8 cellular contexts compared by ENCODE assay signal in genomic region chr11:67273260-67273990, GRCh38. TPM values are rescaled to one million over a fixed set of nuclear protein-coding genes. Genes with fewer than 3 reads are reported as not detected.
DNase-seq lines count a peak whose midpoint lies in the region; ATAC-seq and TF ChIP-seq lines count a peak whose summit lies in the region.

No MANE protein-coding gene starts in this region.

- in situ Hi-C loops in IMR-90 (cut with MboI; ENCODE audit: low sequenced_read_pairs), result no loop called here

- no peak for TF ChIP-seq POLR2A in IMR-90 (IDR thresholded peaks at IDR 0.05; ENCODE audit: low read depth, low read length)
- no peak for TF ChIP-seq POLR2A in body of pancreas (IDR thresholded peaks at IDR 0.05)

- peak overlapping the region; percentile 72 to 93; a peak in 3 of 4 replicates for H4K8ac ChIP-seq in IMR-90 (ENCODE audit: low read depth in 2 of 2, low read length in 2 of 2)

- peak overlapping the region; percentile 92 for H2BK120ac ChIP-seq in IMR-90 (ENCODE audit: low read depth, low read length)

- H4K91ac ChIP-seq in IMR-90 (ENCODE audit: insufficient read depth, low read depth, low read length), result peak overlapping the region; percentile 97

- H3K4ac ChIP-seq in IMR-90 (ENCODE audit: low read depth, low read length), result peak overlapping the region; percentile 96

- ATAC-seq in IMR-90 (ENCODE audit: low read depth), result peak; percentile 27
- no peak for ATAC-seq in body of pancreas
- ATAC-seq in naive B cell (ENCODE audit: low read depth in 2 of 2), result no peak
- ATAC-seq in HG03520 (IDR thresholded peaks at IDR 0.05; ENCODE audit: unreplicated experiment), result no peak
- ATAC-seq in GM21737 (IDR thresholded peaks at IDR 0.05; ENCODE audit: unreplicated experiment), result no peak

- peak overlapping the region; percentile 21; the same call in 1 of the 2 replicates for H3K18ac ChIP-seq in IMR-90 (ENCODE audit: low read depth, low read length)

- no peaks in the 10 kb centered on the region for H3K9me3 Mint-ChIP-seq in naive B cell

- H4K20me1 ChIP-seq in IMR-90 (ENCODE audit: insufficient read depth, low read length), result peaks cover 36% of the 10 kb centered on the region

- H3K27me3 Mint-ChIP-seq in naive B cell, result no peaks in the 10 kb centered on the region

- H3K9me3 ChIP-seq in IMR-90 (ENCODE audit: control insufficient read depth, insufficient read depth, low read length) (no peaks in the 10 kb centered on the region), body of pancreas (no peaks in the 10 kb centered on the region)

- dilution Hi-C loops in IMR-90 (cut with HindIII; ENCODE audit: low sequenced_read_pairs, unreplicated experiment), result no loop called here

- no peak for TF ChIP-seq RAD21 in IMR-90 (IDR thresholded peaks at IDR 0.05; ENCODE audit: low read length)

- H3K9ac ChIP-seq in IMR-90 (ENCODE audit: low read depth, low read length), result peak overlapping the region; percentile 25

- intact Hi-C loops in IMR-90 (cut with micrococcal nuclease) (no loop called here), body of pancreas (cut with DNase I) (no loop called here)

- CTCF ChIA-PET in IMR-90 (lab: Yijun Ruan, JAX), result interaction anchor here (1.0 kb wide), 1 partner anchor 15 kb away, joined by 3 read pairs; no protein-coding TSS in a partner anchor

- peak overlapping the region; percentile 43 for H3K14ac ChIP-seq in IMR-90 (replicated peaks; ENCODE audit: low read depth, low read length)

- H3K4me2 ChIP-seq in IMR-90 (ENCODE audit: low read depth, low read length), result no peak overlapping the region; the same call in 1 of the 2 replicates

- peak overlapping the region; percentile 68 to 99 (median 95) for H3K4me3 Mint-ChIP-seq in naive B cell

- no peaks in the 10 kb centered on the region for H3K27me3 ChIP-seq in IMR-90 (ENCODE audit: control insufficient read depth, insufficient read depth, low read length)
- no peaks in the 10 kb centered on the region for H3K27me3 ChIP-seq in body of pancreas

- H2AK9ac ChIP-seq in IMR-90 (replicated peaks; ENCODE audit: low read depth, low read length, poor library complexity), result peak overlapping the region; percentile 91

- H3K4me1 ChIP-seq in IMR-90 (ENCODE audit: control insufficient read depth, insufficient read depth, low read length), result peaks cover 41% of the 10 kb centered on the region
- H3K4me1 ChIP-seq in body of pancreas, result peaks cover 89% of the 10 kb centered on the region

- peaks cover 30 to 100% of the 10 kb centered on the region in 2 experiments for H3K79me1 ChIP-seq in IMR-90 (ENCODE audit: low read depth in 1 of 2, low read length in 2 of 2)

- no peak overlapping the region for H3K4me3 ChIP-seq in IMR-90 (ENCODE audit: insufficient read depth, low read depth, low read length)
- H3K4me3 ChIP-seq in body of pancreas, result no peak overlapping the region

- peak overlapping the region; percentile 52 for H2BK5ac ChIP-seq in IMR-90 (ENCODE audit: low read depth, low read length, poor library complexity, severe bottlenecking)

- 0 out of 2 replicates have a peak overlapping the region, but pooled peaks have one; percentile 12 for H3K27ac ChIP-seq in 22Rv1
- H3K27ac ChIP-seq in IMR-90 (ENCODE audit: insufficient read depth, low read length), result peak overlapping the region; percentile 65
- H3K27ac ChIP-seq in body of pancreas, result peak overlapping the region in 3 of 4 donors; percentile 30 to 84 (median 83)

- H2BK20ac ChIP-seq in IMR-90 (ENCODE audit: low read depth, low read length), result peak overlapping the region; percentile 39

- POLR2A ChIA-PET in IMR-90 (lab: Charles Lee; ENCODE audit: unreplicated experiment), result no interaction called here

- TF ChIP-seq CTCF in 22Rv1 (IDR thresholded peaks at IDR 0.05) (no peak), IMR-90 (conservative IDR thresholded peaks at IDR 0.05; ENCODE audit: low read depth, low read length) (no peak), body of pancreas (IDR thresholded peaks at IDR 0.05) (peak in 1 of 7 experiments; percentile 2)

- peak overlapping the region; percentile 21 to 93 (median 82) for H3K27ac Mint-ChIP-seq in naive B cell

- H2AFZ ChIP-seq in IMR-90 (replicated peaks; ENCODE audit: low read length, poor library complexity), result no peak overlapping the region

- peak overlapping the region; percentile 82 for H3K23ac ChIP-seq in IMR-90 (ENCODE audit: low read depth, low read length)

- no peak for DNase-seq in IMR-90
- peak in 1 of 4 donors; percentile 25 for DNase-seq in body of pancreas
- DNase-seq in naive B cell, result no peak
- no peak for DNase-seq in dermis blood vessel endothelial cell
- no peak for DNase-seq in NCI-H345 treated with DMSO at 0.1 percent for 48 hours (lab: John Stamatoyannopoulos, UW; ENCODE audit: unreplicated experiment)

- peak overlapping the region; percentile 17; the same call in 1 of the 2 replicates for H3K56ac ChIP-seq in IMR-90 (ENCODE audit: extremely low read depth, insufficient read depth, low read length)

- H3K36me3 ChIP-seq in IMR-90 (ENCODE audit: control insufficient read depth, insufficient read depth, low read length) (peaks cover 3% of the 10 kb centered on the region; the same call in 1 of the 2 replicates), body of pancreas (replicated peaks in 1 of 2; ENCODE audit: insufficient read depth in 1 of 2, low read depth in 2 of 2) (no peaks in the 10 kb centered on the region)

- peak overlapping the region; percentile 86 for H2AK5ac ChIP-seq in IMR-90 (ENCODE audit: low read depth, low read length)

- peaks cover 64 to 99% (median 88%) of the 10 kb centered on the region in 3 donors for H3K4me1 Mint-ChIP-seq in naive B cell

- WGBS in IMR-90 (ENCODE audit: extremely low coverage in 2 of 2, insufficient read length in 1 of 2), 2 experiments, result 92% methylated on average over 2 of the region's 14 CpGs; no CpG with 5 or more reads in 1 of the 2 experiments
- 47 to 57% methylated on average over 8 to 14 of the region's 14 CpGs for WGBS in body of pancreas, 2 donors

- BruUV-seq in IMR-90 (replicated peaks; lab: Mats Ljungman, UMichigan), result no TSS peak

- peaks cover 0 to under 1% of the 10 kb centered on the region in 2 donors for H3K36me3 Mint-ChIP-seq in naive B cell

- H2BK15ac ChIP-seq in IMR-90 (ENCODE audit: low read depth, low read length), result no peak overlapping the region

- H3K9me1 ChIP-seq in IMR-90 (ENCODE audit: insufficient read depth, low read length), result peaks cover 35% of the 10 kb centered on the region

- peak overlapping the region; percentile 62 for H4K5ac ChIP-seq in IMR-90 (ENCODE audit: low read depth, low read length)

TF ChIP-seq in IMR-90, 13 proteins besides CTCF, POLR2A, EP300 and RAD21:
- TF ChIP-seq NFE2L2 (IDR thresholded peaks at IDR 0.05; ENCODE audit: low read depth, low read length) (no peak), USF2 (IDR thresholded peaks at IDR 0.05; ENCODE audit: low read depth, low read length) (no peak)

RNA-seq across cellular contexts. Expression of gene GRK2, which starts 7.2 kb away (rescaled TPM):
- 23.9 and 26.7 TPM in 2 replicates for total RNA-seq in IMR-90 (2012; rRNA removed)
- polyA plus RNA-seq in IMR-90 (2012; rRNA removed), result 41.8 and 45.8 TPM in 2 replicates
- 23.5 and 42.3 TPM in 2 replicates for polyA plus RNA-seq in IMR-90 (2012; cell fraction: cytosol; rRNA removed)
- polyA plus RNA-seq in IMR-90 (2012; cell fraction: nucleus; rRNA removed; ENCODE audit: low replicate concordance), result 130 and 275 TPM in 2 replicates
- 10 to 100 TPM; 27.4 to 36.3 TPM for total RNA-seq in body of pancreas
- polyA plus RNA-seq in naive B cell (ENCODE audit: low read depth in 6 of 6), result 10 to 100 TPM; 17.9 to 63.4 (median 31.7) TPM
- 40.0 and 56.8 TPM in 2 replicates for total RNA-seq in dermis blood vessel endothelial cell

RNA-seq across cellular contexts. Expression of gene ANKRD13D, which starts 15.7 kb away (rescaled TPM):
- 7.3 and 8.1 TPM in 2 replicates for total RNA-seq in IMR-90 (2012; rRNA removed)
- 38.4 and 44.0 TPM in 2 replicates for polyA plus RNA-seq in IMR-90 (2012; rRNA removed)
- polyA plus RNA-seq in IMR-90 (2012; cell fraction: cytosol; rRNA removed), result 31.2 and 35.3 TPM in 2 replicates
- 129 and 331 TPM in 2 replicates for polyA plus RNA-seq in IMR-90 (2012; cell fraction: nucleus; rRNA removed; ENCODE audit: low replicate concordance)
- total RNA-seq in body of pancreas, result 10 to 100 TPM; 18.2 to 39.6 TPM
- 10 to 100 TPM in 2 of 6 donors, 1 to 10 TPM in 4; 3.5 to 18.4 (median 8.4) TPM for polyA plus RNA-seq in naive B cell (ENCODE audit: low read depth in 6 of 6)
- total RNA-seq in dermis blood vessel endothelial cell, result 29.1 and 32.3 TPM in 2 replicates

RNA-seq across cellular contexts. Expression of gene SSH3, which starts 29.9 kb away (rescaled TPM):
- total RNA-seq in IMR-90 (2012; rRNA removed) (7.3 and 7.8 TPM in 2 replicates), body of pancreas (10 to 100 TPM; 16.2 to 30.6 TPM), dermis blood vessel endothelial cell (15.6 and 19.7 TPM in 2 replicates)
- polyA plus RNA-seq in IMR-90 (2012; rRNA removed) (26.7 and 29.2 TPM in 2 replicates), naive B cell (ENCODE audit: low read depth in 6 of 6) (under 1 TPM in 1 of 6 donors, not detected in 5; 0.18 TPM)
- 14.4 and 25.5 TPM in 2 replicates for polyA plus RNA-seq in IMR-90 (2012; cell fraction: cytosol; rRNA removed)
- polyA plus RNA-seq in IMR-90 (2012; cell fraction: nucleus; rRNA removed; ENCODE audit: low replicate concordance), result 83.1 and 197 TPM in 2 replicates

Comparison
In these comparisons a context has a peak if more than half of its experiments do, and no peak if none do; other contexts are left out.
1. H3K27ac ChIP-seq: peak in every context shown above with its lines; median percentile 83 in body of pancreas; 65 in IMR-90; 12 in 22Rv1.